In the genomic region with DNA sequence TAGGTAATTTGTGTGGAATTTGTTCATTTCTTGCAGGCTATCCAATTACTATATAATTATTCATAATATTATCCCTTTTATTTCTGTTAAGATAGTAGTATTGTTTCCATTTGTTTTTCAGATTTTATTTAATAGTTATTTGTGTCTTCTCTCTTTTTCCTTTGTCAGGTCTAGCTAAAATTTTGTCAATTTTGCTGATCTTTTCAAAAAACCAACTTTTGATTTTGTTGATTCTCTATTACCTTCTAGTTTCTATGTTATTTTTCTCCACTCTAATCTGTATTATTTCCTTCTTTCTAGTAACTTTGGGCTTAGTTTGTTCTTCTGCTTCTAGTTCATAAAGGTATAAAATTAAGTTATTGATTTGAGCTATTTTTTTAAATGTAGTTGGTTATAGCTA, we compare ENCODE assay signal across 25 cellular contexts.
"Had no signal": no experiment of that assay in that cellular context is flagged by ENCODE, and none has a peak within 500 bp of the region (broad histone marks: within the 10 kb centered on the region; RNA-seq: fewer than 3 reads in every experiment).

No MANE protein-coding gene starts in this region.

- H3K27me3 ChIP-seq: esophagus squamous epithelium, transverse colon, upper lobe of right lung, uterus had no signal

- H3K4me1 ChIP-seq: psoas muscle, transverse colon, uterus had no signal

- H3K27ac Mint-ChIP-seq: memory B cell; mesothelial cell of epicardium; nephron progenitor cell; stimulated activated naive B cell treated with anti-CD40 and anti-IgM and Interleukin-4, amounts not matched to agents 10 μg/mL and 1 μg/mL and 100 μg/mL, for 72 hours; stimulated activated naive CD8-positive, alpha-beta T cell treated with anti-CD3 and anti-CD28 coated beads, Interleukin-15, Interleukin-2, amounts not matched to agents 100 ng/mL and 50 ng/mL, for 24 hours had no signal

- H3K27me3 Mint-ChIP-seq: memory B cell; naive B cell; stimulated activated naive B cell treated with anti-CD40 and anti-IgM and Interleukin-4, amounts not matched to agents 10 μg/mL and 1 μg/mL and 100 μg/mL, for 72 hours; stimulated activated naive CD8-positive, alpha-beta T cell treated with anti-CD3 and anti-CD28 coated beads, Interleukin-15, Interleukin-2, amounts not matched to agents 100 ng/mL and 50 ng/mL, for 24 hours had no signal

- H3K4me3 ChIP-seq: coronary artery, esophagus squamous epithelium, lung, mucosa of descending colon, psoas muscle, skin epidermis, thoracic aorta, transverse colon, upper lobe of right lung, uterus had no signal

- H3K4me3 Mint-ChIP-seq: memory B cell; mesothelial cell of epicardium; naive B cell; nephron progenitor cell; stimulated activated naive B cell treated with anti-CD40 and anti-IgM and Interleukin-4, amounts not matched to agents 10 μg/mL and 1 μg/mL and 100 μg/mL, for 72 hours; stimulated activated naive CD8-positive, alpha-beta T cell treated with anti-CD3 and anti-CD28 coated beads, Interleukin-15, Interleukin-2, amounts not matched to agents 100 ng/mL and 50 ng/mL, for 24 hours had no signal

- H3K9me3 ChIP-seq: esophagus squamous epithelium, thoracic aorta, upper lobe of right lung, uterus had no signal

- H3K36me3 ChIP-seq: uterus had no signal

- DNase-seq: dermis blood vessel endothelial cell; effector memory CD4-positive, alpha-beta T cell; erythroblast; esophagus squamous epithelium; foreskin melanocyte; mucosa of descending colon; naive B cell; nephron progenitor cell; nucleus accumbens; psoas muscle; right cardiac atrium; stimulated activated CD4-positive, alpha-beta T cell treated with anti-CD3 and anti-CD28 coated beads, Interleukin-15, amount 100 ng/mL, for 24 hours; stimulated activated CD4-positive, alpha-beta T cell treated with anti-CD3 and anti-CD28 coated beads, Interleukin-2, amount 100 ng/mL, for 48 hours; stimulated activated naive B cell treated with anti-CD40 and anti-IgM and Interleukin-4, amounts not matched to agents 10 μg/mL and 1 μg/mL and 100 μg/mL, for 72 hours; transverse colon; upper lobe of right lung; uterus had no signal

- H3K4me1 Mint-ChIP-seq: memory B cell; mesothelial cell of epicardium; naive B cell; nephron progenitor cell; stimulated activated naive B cell treated with anti-CD40 and anti-IgM and Interleukin-4, amounts not matched to agents 10 μg/mL and 1 μg/mL and 100 μg/mL, for 72 hours had no signal

- FAIRE-seq: keratinocyte had no signal

- ATAC-seq: mucosa of descending colon; psoas muscle; right cardiac atrium; stimulated activated naive B cell treated with anti-CD40 and anti-IgM and Interleukin-4, amounts not matched to agents 10 μg/mL and 1 μg/mL and 100 μg/mL, for 72 hours; upper lobe of right lung had no signal

- H3K27ac ChIP-seq: coronary artery, esophagus squamous epithelium, psoas muscle, skin epidermis, thoracic aorta, transverse colon, upper lobe of right lung, uterus had no signal
